8 cellular contexts compared by ENCODE assay signal in the genomic region with DNA sequence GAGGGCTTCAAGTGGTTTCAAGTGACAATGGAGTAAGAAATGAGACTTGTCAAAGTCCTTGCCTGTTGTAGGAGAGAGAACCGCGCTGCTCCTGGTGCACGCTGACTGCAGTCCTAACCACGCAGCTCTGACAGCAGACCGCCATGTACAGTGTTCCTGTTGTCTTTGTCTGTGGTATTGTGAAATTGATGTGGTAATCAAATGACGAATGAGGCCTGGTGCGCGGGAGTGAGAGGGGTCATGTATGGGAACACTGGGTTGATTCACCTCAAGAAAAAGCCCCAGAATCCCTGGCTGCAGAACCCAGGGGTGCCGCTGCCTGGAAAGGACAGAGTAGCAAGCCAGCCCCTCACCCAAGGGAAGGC.
A peak's percentile ranks its signal among the peaks of the same experiment; 100 is the strongest.
DNase-seq lines count a peak whose midpoint lies in the region; ATAC-seq and TF ChIP-seq lines count a peak whose summit lies in the region.

No MANE protein-coding gene starts in this region.

- in situ Hi-C loops in mammary epithelial cell (cut with MboI; ENCODE audit: low sequenced_read_pairs in 2 of 2), result no loop called here

- H3K27ac ChIP-seq in mammary epithelial cell (ENCODE audit: insufficient read depth, low read depth, low read length) (no peak overlapping the region), vagina (no peak overlapping the region)

- no peaks in the 10 kb centered on the region for H4K20me1 ChIP-seq in mammary epithelial cell (ENCODE audit: insufficient read depth, low read length)

- no peak overlapping the region for H3K4me2 ChIP-seq in mammary epithelial cell (ENCODE audit: insufficient read depth, low read depth, low read length)

- no TSS peak for BruUV-seq in mammary epithelial cell (replicated peaks; lab: Mats Ljungman, UMichigan)

- H3K4me1 ChIP-seq in mammary epithelial cell (ENCODE audit: insufficient read depth, low read length), result peaks cover 7% of the 10 kb centered on the region
- H3K4me1 ChIP-seq in vagina, result peaks cover 22% of the 10 kb centered on the region

- CTCF ChIA-PET in mammary epithelial cell (lab: Charles Lee; ENCODE audit: low non-redundant PET), result no interaction called here

- dilution Hi-C loops in mammary epithelial cell (cut with HindIII; ENCODE audit: low sequenced_read_pairs), result loop anchor here (5.0 kb wide), 1 partner anchor 56 kb away; no protein-coding TSS in a partner anchor

- TF ChIP-seq CTCF in mammary epithelial cell (conservative IDR thresholded peaks at IDR 0.05 in 1 of 2, IDR thresholded peaks at IDR 0.05 in 1 of 2; ENCODE audit: extremely low read depth in 1 of 2, insufficient read depth in 1 of 2, low read depth in 1 of 2, low read length in 2 of 2), result no peak
- no peak for TF ChIP-seq CTCF in omental fat pad (IDR thresholded peaks at IDR 0.05)
- TF ChIP-seq CTCF in vagina (IDR thresholded peaks at IDR 0.05), result no peak

- H3K36me3 ChIP-seq in mammary epithelial cell (ENCODE audit: insufficient read depth, low read length) (no peaks in the 10 kb centered on the region), vagina (no peaks in the 10 kb centered on the region)

- no peaks in the 10 kb centered on the region for H3K79me2 ChIP-seq in mammary epithelial cell (ENCODE audit: insufficient read depth, low read length)

- intact Hi-C loops in Right ventricle myocardium inferior (cut with DNase I), result no loop called here
- intact Hi-C loops in cardiac septum (cut with DNase I), result no loop called here
- intact Hi-C loops in mammary epithelial cell (cut with micrococcal nuclease), result no loop called here
- intact Hi-C loops in vagina (cut with DNase I), result no loop called here

- H3K9me3 ChIP-seq in mammary epithelial cell (replicated peaks; ENCODE audit: insufficient read depth, low read length), result no peaks in the 10 kb centered on the region
- no peaks in the 10 kb centered on the region for H3K9me3 ChIP-seq in vagina

- ATAC-seq in Right ventricle myocardium inferior, result peak; percentile 82
- peak; percentile 64 for ATAC-seq in omental fat pad (ENCODE audit: low FRiP score)
- ATAC-seq in GM21723 (IDR thresholded peaks at IDR 0.05; ENCODE audit: unreplicated experiment), result no peak
- ATAC-seq in GM19395 (IDR thresholded peaks at IDR 0.05; ENCODE audit: unreplicated experiment), result no peak

- H3K9ac ChIP-seq in mammary epithelial cell (ENCODE audit: insufficient read depth, low read length), result no peak overlapping the region

- peak; percentile 86 for DNase-seq in Right ventricle myocardium inferior (ENCODE audit: missing footprints)
- no peak for DNase-seq in cardiac septum (ENCODE audit: low spot score)
- DNase-seq in mammary epithelial cell, result peak; percentile 85
- DNase-seq in omental fat pad (ENCODE audit: low spot score), result no peak
- DNase-seq in DMS 273 (lab: John Stamatoyannopoulos, UW; ENCODE audit: unreplicated experiment), result no peak
- DNase-seq in vagina (ENCODE audit: extremely low spot score in 2 of 2), result no peak

- WGBS in mammary epithelial cell (ENCODE audit: low coverage, missing lambda C conversion rate), result 98% methylated on average over 7 of the region's 9 CpGs

- H3K4me3 ChIP-seq in mammary epithelial cell (replicated peaks in 1 of 3; ENCODE audit: insufficient read depth in 1 of 3, low read depth in 2 of 3, low read length in 3 of 3) (no peak overlapping the region), vagina (no peak overlapping the region)

- H3K27me3 ChIP-seq in mammary epithelial cell (ENCODE audit: insufficient read depth, low read length) (no peaks in the 10 kb centered on the region), vagina (no peaks in the 10 kb centered on the region)

- no peak for TF ChIP-seq POLR2A in vagina (IDR thresholded peaks at IDR 0.05)

- no peak overlapping the region for H2AFZ ChIP-seq in mammary epithelial cell (ENCODE audit: low read depth, low read length)

Comparison
In these comparisons a context has a peak if more than half of its experiments do, and no peak if none do; other contexts are left out.
1. DNase-seq: peak in Right ventricle myocardium inferior (single experiment) and mammary epithelial cell (single experiment); none in cardiac septum (single experiment), omental fat pad (single experiment), DMS 273 (single experiment) and vagina (0 of 2).
2. ATAC-seq: peak in Right ventricle myocardium inferior (single experiment) and omental fat pad (single experiment); none in GM21723 (single experiment) and GM19395 (single experiment).